In the genomic region with DNA sequence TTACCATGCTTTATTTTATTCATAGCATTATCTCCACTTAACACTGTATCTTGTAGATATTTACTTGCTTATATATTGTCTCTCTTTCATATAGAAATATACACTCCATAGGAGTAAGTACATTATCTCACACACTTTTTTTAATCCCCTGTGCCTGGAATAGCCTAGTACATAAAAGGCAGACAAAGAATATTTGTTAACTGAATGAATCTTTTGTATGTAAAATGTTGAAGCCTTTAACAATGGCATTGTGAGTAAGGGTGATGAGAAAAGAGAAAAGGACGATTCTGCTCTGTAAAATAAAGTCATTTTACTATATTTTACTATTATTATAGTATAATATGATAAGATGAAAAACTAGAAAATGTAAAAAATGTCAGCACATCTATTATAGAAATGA, we compare ENCODE assay signal across 20 cellular contexts.
"Had no signal": no experiment of that assay in that cellular context is flagged by ENCODE, and none has a peak within 500 bp of the region (broad histone marks: within the 10 kb centered on the region; RNA-seq: fewer than 3 reads in every experiment).

No MANE protein-coding gene starts in this region.

- DNase-seq: activated CD4-positive, alpha-beta T cell treated with anti-CD3 and anti-CD28 coated beads for 4 hours; activated CD8-positive, alpha-beta memory T cell treated with anti-CD3 and anti-CD28 coated beads, Interleukin-2, amount 50 U/mL, for 4 hours; activated CD8-positive, alpha-beta T cell treated with anti-CD3 and anti-CD28 coated beads for 36 hours; activated gamma-delta T cell treated with Interleukin-2 at 50 U/mL for 16 hours; activated naive CD4-positive, alpha-beta T cell treated with anti-CD3 and anti-CD28 coated beads, Interleukin-2, amount 10 ng/mL, durations not matched to agents 7 days and 5 days; activated naive CD8-positive, alpha-beta T cell treated with anti-CD3 and anti-CD28 coated beads for 36 hours; activated T-cell treated with anti-CD3 and anti-CD28 coated beads, Interleukin-2, amount 50 U/mL, for 72 hours; KG1; NCI-H1092; NCI-H1417; NCI-H1694; NCI-H2029 treated with DMSO at 0.1 percent for 48 hours; NCI-H345; NCI-H510A; NCI-H526 treated with DMSO at 0.1 percent for 48 hours; NCI-H82; NK-92 treated with Interleukin-12 subunit alpha and Interleukin-12 subunit beta, amount 100 ng/mL, for 24 hours; Peyer's patch; SHP77 had no signal

- H3K9me3 ChIP-seq: Peyer's patch had no signal

- H3K27me3 ChIP-seq: Peyer's patch had no signal

- H3K27ac ChIP-seq: Peyer's patch had no signal

- H3K4me1 ChIP-seq: Peyer's patch had no signal

- ATAC-seq: activated CD4-positive, CD25-positive, alpha-beta regulatory T cell treated with anti-CD3 and anti-CD28 coated beads, Interleukin-2, amount 50 U/mL, for 24 hours; activated CD8-positive, alpha-beta T cell treated with anti-CD3 and anti-CD28 coated beads for 36 hours; activated T-cell treated with anti-CD3 and anti-CD28 coated beads, Interleukin-2, amount 50 U/mL, for 72 hours had no signal

- H3K36me3 ChIP-seq: Peyer's patch had no signal

- H3K4me3 ChIP-seq: Peyer's patch had no signal
